Comparison of ENCODE assay signal across 12 cellular contexts in genomic region chr2:167843203-167843602, GRCh38.
"Had no signal": no experiment of that assay in that cellular context is flagged by ENCODE, and none has a peak within 500 bp of the region (broad histone marks: within the 10 kb centered on the region; RNA-seq: fewer than 3 reads in every experiment).

No MANE protein-coding gene starts in this region.

- H3K27ac Mint-ChIP-seq: HFFc6, IgD-negative memory B cell had no signal

- H3K27ac ChIP-seq: GM23248, HL-60, KMS-11 had no signal

- DNase-seq: GM23248, GOT3, H7, HFFc6, Karpas-422, KBM-7 had no signal

- H3K36me3 Mint-ChIP-seq: IgD-negative memory B cell had no signal

- H3K36me3 ChIP-seq: HAP-1 had no signal

- H3K9me3 ChIP-seq: HAP-1 had no signal

- H3K4me1 Mint-ChIP-seq: IgD-negative memory B cell had no signal

- H3K4me3 ChIP-seq: GM23248, HAP-1 had no signal

- ATAC-seq: HCT116, HepG2 had no signal

- H3K9me3 Mint-ChIP-seq: IgD-negative memory B cell had no signal

- H3K4me3 Mint-ChIP-seq: HFFc6, IgD-negative memory B cell had no signal
